In the genomic region with DNA sequence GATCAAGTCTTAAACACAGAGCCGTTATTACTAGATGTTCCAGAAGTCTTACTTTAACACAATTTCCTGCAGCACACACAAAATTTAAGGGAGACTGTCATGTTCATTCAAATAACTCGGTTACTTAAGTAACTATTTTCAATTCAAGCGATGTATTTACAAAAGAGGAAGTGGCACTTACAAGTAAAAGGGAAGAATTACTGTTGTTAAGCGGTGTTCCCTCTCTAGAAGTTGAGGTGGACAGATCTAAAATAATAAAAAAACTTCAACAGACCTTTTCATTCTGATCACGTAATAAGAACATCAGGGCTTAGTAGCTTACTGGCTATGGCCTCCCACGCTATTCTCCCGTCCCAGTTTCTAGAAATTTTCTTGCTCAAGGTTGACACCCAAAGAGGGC, we compare ENCODE assay signal across 15 cellular contexts. TPM values are rescaled to one million over a fixed set of nuclear protein-coding genes. Genes with fewer than 3 reads are reported as not detected.
DNase-seq lines count a peak whose midpoint lies in the region; ATAC-seq and TF ChIP-seq lines count a peak whose summit lies in the region.
"Had no signal": no experiment of that assay in that cellular context is flagged by ENCODE, and none has a peak within 500 bp of the region (broad histone marks: within the 10 kb centered on the region; RNA-seq: fewer than 3 reads in every experiment).

No MANE protein-coding gene starts in this region.

- peak overlapping the region; percentile 26 to 29 for H3K27ac Mint-ChIP-seq in natural killer cell
- H3K27ac Mint-ChIP-seq in CD8-positive, alpha-beta memory T cell, result peak overlapping the region in 4 of 8 donors; percentile 7 to 82 (median 72)

- intact Hi-C loops in natural killer cell (cut with micrococcal nuclease), result no loop called here

- no peaks in the 10 kb centered on the region for H3K9me2 ChIP-seq in SU-DHL-6 (replicated peaks; ENCODE audit: insufficient read depth, low read length)

- H3F3A ChIP-seq in SU-DHL-6 (ENCODE audit: insufficient read depth), result peaks cover 52% of the 10 kb centered on the region

- H3K27me3 ChIP-seq in SU-DHL-6 (ENCODE audit: low read length) (no peaks in the 10 kb centered on the region), foreskin keratinocyte (no peaks in the 10 kb centered on the region)
- no peaks in the 10 kb centered on the region for H3K27me3 ChIP-seq in CD8-positive, alpha-beta memory T cell (ENCODE audit: insufficient read depth, low read length, poor library complexity, severe bottlenecking)
- H3K27me3 ChIP-seq: heart left ventricle, right atrium auricular region, upper lobe of left lung had no signal

- peak; percentile 41 to 44 for ATAC-seq in activated CD4-positive, CD25-positive, alpha-beta regulatory T cell treated with anti-CD3 and anti-CD28 coated beads, Interleukin-2, amount 50 U/mL, for 24 hours
- ATAC-seq in HG03354 (IDR thresholded peaks at IDR 0.05; ENCODE audit: poor library complexity, severe bottlenecking, unreplicated experiment), result peak; percentile 66
- ATAC-seq in natural killer cell, result no peak
- ATAC-seq in foreskin keratinocyte, result no peak
- no peak for ATAC-seq in SK-N-SH treated with all-trans-retinoic acid at 6 μM for 48 hours
- ATAC-seq: heart left ventricle had no signal

- peak overlapping the region; percentile 27 for H3K4me3 ChIP-seq in SU-DHL-6 (ENCODE audit: insufficient read depth, low read length, poor library complexity, severe bottlenecking)
- no peak overlapping the region for H3K4me3 ChIP-seq in CD8-positive, alpha-beta memory T cell (ENCODE audit: low read length)
- H3K4me3 ChIP-seq: heart left ventricle, right atrium auricular region, upper lobe of left lung had no signal

- no peaks in the 10 kb centered on the region for H3K27me3 Mint-ChIP-seq in natural killer cell (ENCODE audit: low read depth in 2 of 2)
- H3K27me3 Mint-ChIP-seq in CD8-positive, alpha-beta memory T cell, result no peaks in the 10 kb centered on the region

- peak overlapping the region; percentile 55 for H3K4me2 ChIP-seq in SU-DHL-6 (ENCODE audit: low read depth, low read length, poor library complexity, severe bottlenecking)

- TF ChIP-seq CTCF in SU-DHL-6 (IDR thresholded peaks at IDR 0.05; ENCODE audit: insufficient read depth, low read length, poor library complexity, severe bottlenecking), result no peak
- no peak for TF ChIP-seq CTCF in natural killer cell (IDR thresholded peaks at IDR 0.05)
- TF ChIP-seq CTCF in foreskin keratinocyte (conservative IDR thresholded peaks at IDR 0.05), result no peak

- CTCF ChIA-PET in CD8-positive, alpha-beta memory T cell (lab: Charles Lee), result interaction anchor here (1.6 to 2.0 kb wide), 2 partner anchors 12 to 28 kb away, joined by 6 to 8 read pairs; partner anchors contain the start of gene ZC3H7A

- POLR2A ChIA-PET in CD8-positive, alpha-beta memory T cell (lab: Charles Lee), result no interaction called here

- H3K4me1 ChIP-seq in foreskin keratinocyte, result no peaks in the 10 kb centered on the region
- no peaks in the 10 kb centered on the region for H3K4me1 ChIP-seq in CD8-positive, alpha-beta memory T cell (ENCODE audit: insufficient read depth, low read length)
- H3K4me1 ChIP-seq: right atrium auricular region, upper lobe of left lung had no signal

- no peaks in the 10 kb centered on the region for H3K9me3 ChIP-seq in SU-DHL-6 (ENCODE audit: insufficient read depth, low read length)
- H3K9me3 ChIP-seq in CD8-positive, alpha-beta memory T cell (ENCODE audit: low read length), result no peaks in the 10 kb centered on the region
- H3K9me3 ChIP-seq: heart left ventricle, right atrium auricular region, upper lobe of left lung had no signal

- no peaks in the 10 kb centered on the region for H3K9me3 Mint-ChIP-seq in natural killer cell
- H3K9me3 Mint-ChIP-seq in CD8-positive, alpha-beta memory T cell, result no peaks in the 10 kb centered on the region

- no peak for DNase-seq in activated CD4-positive, CD25-positive, alpha-beta regulatory T cell (lab: John Stamatoyannopoulos, UW)
- DNase-seq in natural killer cell (no peak), foreskin keratinocyte (no peak)
- no peak for DNase-seq in CD8-positive, alpha-beta memory T cell
- DNase-seq: DMS79 treated with DMSO at 0.1 percent for 48 hours; effector CD8-positive, alpha-beta T cell; heart left ventricle; NCI-H1417; upper lobe of left lung had no signal

- peaks cover 10% of the 10 kb centered on the region for H3K36me3 Mint-ChIP-seq in natural killer cell
- peaks cover 8 to 79% (median 31%) of the 10 kb centered on the region in 3 donors for H3K36me3 Mint-ChIP-seq in CD8-positive, alpha-beta memory T cell

- H2AFZ ChIP-seq in SU-DHL-6 (ENCODE audit: low read depth, low read length, severe bottlenecking), result no peak overlapping the region

- H3K27ac ChIP-seq in SU-DHL-6 (ENCODE audit: low read depth, low read length), result peak overlapping the region; percentile 90
- no peak overlapping the region for H3K27ac ChIP-seq in foreskin keratinocyte
- H3K27ac ChIP-seq in CD8-positive, alpha-beta memory T cell (ENCODE audit: low read depth, low read length), result no peak overlapping the region
- H3K27ac ChIP-seq: right atrium auricular region, upper lobe of left lung, VCaP had no signal

- H3K4me3 Mint-ChIP-seq in natural killer cell, result no peak overlapping the region
- no peak overlapping the region for H3K4me3 Mint-ChIP-seq in CD8-positive, alpha-beta memory T cell

- H3K36me3 ChIP-seq in SU-DHL-6 (ENCODE audit: low read length), result peaks cover 42% of the 10 kb centered on the region
- peaks cover 47% of the 10 kb centered on the region for H3K36me3 ChIP-seq in CD8-positive, alpha-beta memory T cell (ENCODE audit: insufficient read depth, low read length)

- no peaks in the 10 kb centered on the region; the same call in 1 of the 2 replicates for H3K79me2 ChIP-seq in SU-DHL-6 (ENCODE audit: insufficient read depth, low read length)

- H4K20me1 ChIP-seq in SU-DHL-6 (ENCODE audit: low read depth, low read length), result no peaks in the 10 kb centered on the region

- peaks cover 0 to 6% of the 10 kb centered on the region in 2 donors for H3K4me1 Mint-ChIP-seq in natural killer cell
- peaks cover 0 to 4% (median 0%) of the 10 kb centered on the region in 3 donors for H3K4me1 Mint-ChIP-seq in CD8-positive, alpha-beta memory T cell

- H3K9ac ChIP-seq in SU-DHL-6 (ENCODE audit: low read length), result peak overlapping the region; percentile 20; the same call in 1 of the 2 replicates

TF ChIP-seq in SK-N-SH treated with all-trans-retinoic acid at 6 μM for 48 hours, 23 proteins besides CTCF, POLR2A, EP300 and RAD21:
- TF ChIP-seq ZNF8 (CRISPR knock-in tag; IDR thresholded peaks at IDR 0.05) (no peak), TSHZ2 (CRISPR knock-in tag; IDR thresholded peaks at IDR 0.05) (no peak), ESRRG (CRISPR knock-in tag; IDR thresholded peaks at IDR 0.05) (no peak), ZC3H10 (CRISPR knock-in tag; IDR thresholded peaks at IDR 0.05) (no peak), PPARA (CRISPR knock-in tag; IDR thresholded peaks at IDR 0.05; ENCODE audit: borderline replicate concordance) (no peak)
- TF ChIP-seq, protein P1, sequence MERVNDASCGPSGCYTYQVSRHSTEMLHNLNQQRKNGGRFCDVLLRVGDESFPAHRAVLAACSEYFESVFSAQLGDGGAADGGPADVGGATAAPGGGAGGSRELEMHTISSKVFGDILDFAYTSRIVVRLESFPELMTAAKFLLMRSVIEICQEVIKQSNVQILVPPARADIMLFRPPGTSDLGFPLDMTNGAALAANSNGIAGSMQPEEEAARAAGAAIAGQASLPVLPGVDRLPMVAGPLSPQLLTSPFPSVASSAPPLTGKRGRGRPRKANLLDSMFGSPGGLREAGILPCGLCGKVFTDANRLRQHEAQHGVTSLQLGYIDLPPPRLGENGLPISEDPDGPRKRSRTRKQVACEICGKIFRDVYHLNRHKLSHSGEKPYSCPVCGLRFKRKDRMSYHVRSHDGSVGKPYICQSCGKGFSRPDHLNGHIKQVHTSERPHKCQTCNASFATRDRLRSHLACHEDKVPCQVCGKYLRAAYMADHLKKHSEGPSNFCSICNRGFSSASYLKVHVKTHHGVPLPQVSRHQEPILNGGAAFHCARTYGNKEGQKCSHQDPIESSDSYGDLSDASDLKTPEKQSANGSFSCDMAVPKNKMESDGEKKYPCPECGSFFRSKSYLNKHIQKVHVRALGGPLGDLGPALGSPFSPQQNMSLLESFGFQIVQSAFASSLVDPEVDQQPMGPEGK (CRISPR knock-in tag; IDR thresholded peaks at IDR 0.05; ENCODE audit: borderline replicate concordance), result no peak

RNA-seq across cellular contexts. Expression of gene TXNDC11, which starts 26.2 kb away (rescaled TPM):
- total RNA-seq in natural killer cell (10 to 100 TPM; 63.4 to 99.2 (median 68.9) TPM), foreskin keratinocyte (38.9 and 41.5 TPM in 2 replicates)
- polyA plus RNA-seq in foreskin keratinocyte, result 34.4 and 39.5 TPM in 2 replicates
- 10 to 100 TPM; 32.8 to 38.8 TPM for total RNA-seq in CD8-positive, alpha-beta memory T cell
- 57.8 TPM for polyA plus RNA-seq in CD8-positive, alpha-beta memory T cell

RNA-seq across cellular contexts. Expression of gene ZC3H7A, which starts 28.2 kb away (rescaled TPM):
- total RNA-seq in natural killer cell, result 10 to 100 TPM; 80.6 to 91.8 (median 84.6) TPM
- total RNA-seq in foreskin keratinocyte, result 49.6 and 50.8 TPM in 2 replicates
- 26.4 and 27.3 TPM in 2 replicates for polyA plus RNA-seq in foreskin keratinocyte
- total RNA-seq in CD8-positive, alpha-beta memory T cell, result 10 to 100 TPM; 51.9 to 54.2 TPM
- polyA plus RNA-seq in CD8-positive, alpha-beta memory T cell, result 35.6 TPM

Comparison
In these comparisons a context has a peak if more than half of its experiments do, and no peak if none do; other contexts are left out.
1. ATAC-seq: peak in activated CD4-positive, CD25-positive, alpha-beta regulatory T cell treated with anti-CD3 and anti-CD28 coated beads, Interleukin-2, amount 50 U/mL, for 24 hours (2 of 2) and HG03354 (single experiment); none in natural killer cell (0 of 3), foreskin keratinocyte (single experiment) and SK-N-SH treated with all-trans-retinoic acid at 6 μM for 48 hours (single experiment).